16 cellular contexts compared by ENCODE assay signal in the genomic region with DNA sequence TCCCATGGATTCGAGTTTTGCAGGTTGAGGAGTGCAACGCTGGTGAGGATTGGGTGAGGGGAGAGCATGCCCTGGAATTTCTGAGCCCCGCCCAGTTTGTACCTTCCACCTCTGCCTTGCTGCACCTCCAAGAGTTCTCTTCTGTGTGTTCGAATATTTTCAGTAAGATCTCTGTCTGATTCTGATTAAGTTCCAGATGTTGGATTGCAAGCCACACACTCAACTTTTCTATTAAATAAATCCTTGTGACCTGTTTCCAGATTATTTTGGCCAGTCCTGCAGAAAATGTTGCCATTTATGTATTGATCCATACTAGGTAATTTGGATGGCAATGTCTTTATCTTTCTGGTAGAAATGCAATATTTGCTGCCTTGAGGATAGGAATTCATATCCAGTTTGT.
DNase-seq lines count a peak whose midpoint lies in the region.
"Had no signal": no experiment of that assay in that cellular context is flagged by ENCODE, and none has a peak within 500 bp of the region (broad histone marks: within the 10 kb centered on the region; RNA-seq: fewer than 3 reads in every experiment).

No MANE protein-coding gene starts in this region.

- H3K4me1 Mint-ChIP-seq in T-helper 1 cell treated with Interleukin-12 subunit alpha and Interleukin-12 subunit beta and Interleukin-4 antibody, amounts not matched to agents 30 μg/mL and 1 μg/mL, for 36 hours (ENCODE audit: low read depth), result peaks cover 42% of the 10 kb centered on the region
- peaks cover 27% of the 10 kb centered on the region for H3K4me1 Mint-ChIP-seq in dendritic cell treated with granulocyte-macrophage colony-stimulating factor and Interleukin-4, amounts not matched to agents 40 ng/mL and 50 ng/mL, for 4 days (ENCODE audit: low read depth)

- H3K27ac Mint-ChIP-seq in T-helper 1 cell treated with Interleukin-12 subunit alpha and Interleukin-12 subunit beta and Interleukin-4 antibody, amounts not matched to agents 30 μg/mL and 1 μg/mL, for 36 hours, result peak overlapping the region; percentile 12
- peak overlapping the region; percentile 67 for H3K27ac Mint-ChIP-seq in dendritic cell treated with granulocyte-macrophage colony-stimulating factor and Interleukin-4, amounts not matched to agents 40 ng/mL and 50 ng/mL, for 4 days
- H3K27ac Mint-ChIP-seq: B cell; CD4-positive, alpha-beta T cell had no signal

- DNase-seq in T-helper 1 cell (no peak), fibroblast of peridontal ligament (ENCODE audit: extremely low read depth) (peak; percentile 28), NCI-H1092 (lab: John Stamatoyannopoulos, UW) (no peak), UCSD-AML1 (lab: John Stamatoyannopoulos, UW; ENCODE audit: unreplicated experiment) (no peak)
- DNase-seq: CD4-positive, alpha-beta T cell; CD8-positive, alpha-beta memory T cell; DMS 273 treated with DMSO at 0.1 percent for 48 hours; DMS79; EL; GDM1; GM23248; H7; HCEC 1CT had no signal

- intact Hi-C loops in dendritic cell treated with granulocyte-macrophage colony-stimulating factor and Interleukin-4, amounts not matched to agents 40 ng/mL and 50 ng/mL, for 4 days (cut with micrococcal nuclease), result no loop called here

- peaks cover 6% of the 10 kb centered on the region for H3K9me3 Mint-ChIP-seq in T-helper 1 cell treated with Interleukin-12 subunit alpha and Interleukin-12 subunit beta and Interleukin-4 antibody, amounts not matched to agents 30 μg/mL and 1 μg/mL, for 36 hours
- no peaks in the 10 kb centered on the region for H3K9me3 Mint-ChIP-seq in dendritic cell treated with granulocyte-macrophage colony-stimulating factor and Interleukin-4, amounts not matched to agents 40 ng/mL and 50 ng/mL, for 4 days
- H3K9me3 Mint-ChIP-seq: CD4-positive, alpha-beta T cell; CD8-positive, alpha-beta memory T cell had no signal

- no peak overlapping the region for H3K4me3 Mint-ChIP-seq in T-helper 1 cell treated with Interleukin-12 subunit alpha and Interleukin-12 subunit beta and Interleukin-4 antibody, amounts not matched to agents 30 μg/mL and 1 μg/mL, for 36 hours
- H3K4me3 Mint-ChIP-seq in dendritic cell treated with granulocyte-macrophage colony-stimulating factor and Interleukin-4, amounts not matched to agents 40 ng/mL and 50 ng/mL, for 4 days, result no peak overlapping the region
- H3K4me3 Mint-ChIP-seq: B cell; CD4-positive, alpha-beta T cell had no signal

- no peaks in the 10 kb centered on the region for H3K27me3 Mint-ChIP-seq in T-helper 1 cell treated with Interleukin-12 subunit alpha and Interleukin-12 subunit beta and Interleukin-4 antibody, amounts not matched to agents 30 μg/mL and 1 μg/mL, for 36 hours (ENCODE audit: low read depth)
- no peaks in the 10 kb centered on the region for H3K27me3 Mint-ChIP-seq in dendritic cell treated with granulocyte-macrophage colony-stimulating factor and Interleukin-4, amounts not matched to agents 40 ng/mL and 50 ng/mL, for 4 days
- H3K27me3 Mint-ChIP-seq: CD4-positive, alpha-beta T cell had no signal

- peaks cover 4% of the 10 kb centered on the region for H3K36me3 Mint-ChIP-seq in T-helper 1 cell treated with Interleukin-12 subunit alpha and Interleukin-12 subunit beta and Interleukin-4 antibody, amounts not matched to agents 30 μg/mL and 1 μg/mL, for 36 hours (ENCODE audit: low read depth)
- H3K36me3 Mint-ChIP-seq in dendritic cell treated with granulocyte-macrophage colony-stimulating factor and Interleukin-4, amounts not matched to agents 40 ng/mL and 50 ng/mL, for 4 days (ENCODE audit: low read depth), result no peaks in the 10 kb centered on the region
- H3K36me3 Mint-ChIP-seq: CD8-positive, alpha-beta memory T cell had no signal
